In genomic region chr11:61793084-61793828, GRCh38 we compare ENCODE assay signal across 9 cellular contexts. TPM values are rescaled to one million over a fixed set of nuclear protein-coding genes. Genes with fewer than 3 reads are reported as not detected.
DNase-seq lines count a peak whose midpoint lies in the region; ATAC-seq, FAIRE-seq and TF ChIP-seq lines count a peak whose summit lies in the region.
"Had no signal": no experiment of that assay in that cellular context is flagged by ENCODE, and none has a peak within 500 bp of the region (broad histone marks: within the 10 kb centered on the region; RNA-seq: fewer than 3 reads in every experiment).

No MANE protein-coding gene starts in this region.

- H3K4me1 ChIP-seq in keratinocyte (ENCODE audit: control insufficient read depth, extremely low read depth, insufficient read depth, low read length) (peaks cover 11% of the 10 kb centered on the region), suprapubic skin (peaks cover 32% of the 10 kb centered on the region)

- no peak for FAIRE-seq in keratinocyte (lab: Jason Lieb, UNC)
- FAIRE-seq: A204.1 had no signal

- H3K9me3 ChIP-seq in keratinocyte (ENCODE audit: control insufficient read depth, low read depth, low read length) = no peaks in the 10 kb centered on the region
- no peaks in the 10 kb centered on the region for H3K9me3 ChIP-seq in suprapubic skin

- H3K4me1 Mint-ChIP-seq in activated T-helper 2 cell treated with anti-CD3 and anti-CD28 coated beads, Interferon-gamma antibody, Interleukin-2, Interleukin-4, amounts not matched to agents 10 μg/mL and 5 μg/mL and 100 μg/mL, durations not matched to agents 14 hours and 24 hours and 36 hours (ENCODE audit: low read depth) = peaks cover 46% of the 10 kb centered on the region

- H3K9me3 Mint-ChIP-seq in activated T-helper 2 cell treated with anti-CD3 and anti-CD28 coated beads, Interferon-gamma antibody, Interleukin-2, Interleukin-4, amounts not matched to agents 10 μg/mL and 5 μg/mL and 100 μg/mL, durations not matched to agents 14 hours and 24 hours and 36 hours = no peaks in the 10 kb centered on the region

- dilution Hi-C loops in keratinocyte (cut with MboI; ENCODE audit: extremely low pct_ligation_motif_present, low sequenced_read_pairs) = no loop called here

- H3K4me3 Mint-ChIP-seq in activated T-helper 2 cell treated with anti-CD3 and anti-CD28 coated beads, Interferon-gamma antibody, Interleukin-2, Interleukin-4, amounts not matched to agents 10 μg/mL and 5 μg/mL and 100 μg/mL, durations not matched to agents 14 hours and 24 hours and 36 hours (ENCODE audit: low read depth) = peak overlapping the region; percentile 98

- H3K27ac ChIP-seq in keratinocyte (ENCODE audit: control insufficient read depth, insufficient read depth, low read length) (peak overlapping the region; percentile 100), suprapubic skin (peak overlapping the region; percentile 94)

- WGBS in suprapubic skin = 3% methylated on average over 26 of the region's 29 CpGs

- peak overlapping the region; percentile 100 for H2AFZ ChIP-seq in keratinocyte (ENCODE audit: control insufficient read depth, low read length)

- peak overlapping the region; percentile 99 for H3K27ac Mint-ChIP-seq in activated T-helper 2 cell treated with anti-CD3 and anti-CD28 coated beads, Interferon-gamma antibody, Interleukin-2, Interleukin-4, amounts not matched to agents 10 μg/mL and 5 μg/mL and 100 μg/mL, durations not matched to agents 14 hours and 24 hours and 36 hours

- peaks cover 6% of the 10 kb centered on the region for H4K20me1 ChIP-seq in keratinocyte (ENCODE audit: control insufficient read depth, extremely low read depth, insufficient read depth, low read length)

- H3K79me2 ChIP-seq in keratinocyte (ENCODE audit: control insufficient read depth, insufficient read depth, low read length) = peaks cover 64% of the 10 kb centered on the region

- peak overlapping the region; percentile 80 for H3K4me2 ChIP-seq in keratinocyte (ENCODE audit: control insufficient read depth, extremely low read depth, insufficient read depth, low read depth, low read length)

- intact Hi-C loops in activated T-helper 2 cell treated with anti-CD3 and anti-CD28 coated beads, Interferon-gamma antibody, Interleukin-2, Interleukin-4, amounts not matched to agents 10 μg/mL and 5 μg/mL and 100 μg/mL, durations not matched to agents 14 hours and 24 hours and 36 hours (cut with micrococcal nuclease) = loop anchor here (2.0 to 5.0 kb wide), 3 partner anchors 42 to 329 kb away; partner anchors contain the start of genes FADS3 and INCENP

- no peak for TF ChIP-seq POLR2A in suprapubic skin (IDR thresholded peaks at IDR 0.05)

- H3K9ac ChIP-seq in keratinocyte (ENCODE audit: control insufficient read depth, extremely low read depth, insufficient read depth, low read length) = peak overlapping the region; percentile 100

- H3K4me3 ChIP-seq in keratinocyte (ENCODE audit: control insufficient read depth in 2 of 3, extremely low read depth in 1 of 3, insufficient read depth in 2 of 3, low read depth in 1 of 3, low read length in 3 of 3) = peak overlapping the region; percentile 83 to 99 (median 95)
- H3K4me3 ChIP-seq in suprapubic skin = peak overlapping the region; percentile 68

- DNase-seq in DMS 273 (lab: John Stamatoyannopoulos, UW; ENCODE audit: unreplicated experiment) (peak; percentile 56), DMS 273 treated with DMSO at 0.1 percent for 48 hours (lab: John Stamatoyannopoulos, UW) (no peak), keratinocyte (ENCODE audit: low read depth, low spot score) (no peak), suprapubic skin (ENCODE audit: low spot score in 2 of 2) (no peak), foreskin melanocyte (no peak)
- DNase-seq in activated T-helper 2 cell treated with anti-CD3 and anti-CD28 coated beads, Interferon-gamma antibody, Interleukin-2, Interleukin-4, amounts not matched to agents 10 μg/mL and 5 μg/mL and 100 μg/mL, durations not matched to agents 14 hours and 24 hours and 36 hours (ENCODE audit: low spot score) = no peak

- H3K27me3 Mint-ChIP-seq in activated T-helper 2 cell treated with anti-CD3 and anti-CD28 coated beads, Interferon-gamma antibody, Interleukin-2, Interleukin-4, amounts not matched to agents 10 μg/mL and 5 μg/mL and 100 μg/mL, durations not matched to agents 14 hours and 24 hours and 36 hours (ENCODE audit: low read depth) = no peaks in the 10 kb centered on the region

- H3K9me1 ChIP-seq in keratinocyte (ENCODE audit: control insufficient read depth, extremely low read depth, insufficient read depth, low read length) = no peaks in the 10 kb centered on the region

- ATAC-seq in HG03139 (IDR thresholded peaks at IDR 0.05; ENCODE audit: unreplicated experiment) (peak; percentile 28), HG03196 (IDR thresholded peaks at IDR 0.05; ENCODE audit: unreplicated experiment) (no peak)

- H3K36me3 ChIP-seq in keratinocyte (ENCODE audit: control insufficient read depth in 2 of 2, extremely low read depth in 1 of 2, insufficient read depth in 2 of 2, low read length in 2 of 2) (peaks cover 18 to 26% of the 10 kb centered on the region in 2 experiments), suprapubic skin (peaks cover 32% of the 10 kb centered on the region)

- H3K27me3 ChIP-seq in keratinocyte (ENCODE audit: control insufficient read depth, extremely low read depth, insufficient read depth, low read length) (no peaks in the 10 kb centered on the region), suprapubic skin (no peaks in the 10 kb centered on the region)

- H3K36me3 Mint-ChIP-seq in activated T-helper 2 cell treated with anti-CD3 and anti-CD28 coated beads, Interferon-gamma antibody, Interleukin-2, Interleukin-4, amounts not matched to agents 10 μg/mL and 5 μg/mL and 100 μg/mL, durations not matched to agents 14 hours and 24 hours and 36 hours (ENCODE audit: low read depth) = peaks cover 67% of the 10 kb centered on the region

- no peak for TF ChIP-seq CTCF in keratinocyte (optimal IDR thresholded peaks at IDR 0.05 in 1 of 3, IDR thresholded peaks at IDR 0.05 in 1 of 3, conservative IDR thresholded peaks at IDR 0.05 in 1 of 3; ENCODE audit: extremely low read depth in 1 of 3, insufficient read depth in 2 of 3, low read length in 3 of 3)
- TF ChIP-seq CTCF in suprapubic skin (IDR thresholded peaks at IDR 0.05) = no peak

- TF ChIP-seq EP300 in suprapubic skin (IDR thresholded peaks at IDR 0.05) = no peak

RNA-seq across cellular contexts. Expression of gene FEN1, which starts 0.5 kb away (rescaled TPM):
- 130 and 131 TPM in 2 replicates for total RNA-seq in activated T-helper 2 cell treated with anti-CD3 and anti-CD28 coated beads, Interferon-gamma antibody, Interleukin-2, Interleukin-4, amounts not matched to agents 10 μg/mL and 5 μg/mL and 100 μg/mL, durations not matched to agents 14 hours and 24 hours and 36 hours
- polyA plus RNA-seq in keratinocyte = 10.0 to 26.7 TPM (median 25.8 TPM) in 3 replicates
- polyA plus RNA-seq in keratinocyte (2011; ENCODE audit: low read depth) = 7.0 TPM
- polyA plus RNA-seq in keratinocyte (2011; cell fraction: cytosol; rRNA removed) = 8.0 and 9.4 TPM in 2 replicates
- 10.1 and 10.5 TPM in 2 replicates for polyA plus RNA-seq in keratinocyte (2011; cell fraction: nucleus; rRNA removed)
- polyA plus RNA-seq in keratinocyte (2012; ENCODE audit: low replicate concordance) = 5.0 and 29.4 TPM in 2 replicates
- polyA minus RNA-seq in keratinocyte = 10.8 to 24.8 TPM (median 19.8 TPM) in 3 replicates
- polyA minus RNA-seq in keratinocyte (2011; cell fraction: cytosol; rRNA and poly(A)+ RNA removed) = 8.6 TPM
- 8.4 and 9.7 TPM in 2 replicates for polyA minus RNA-seq in keratinocyte (2011; cell fraction: nucleus; rRNA and poly(A)+ RNA removed)
- 10 to 100 TPM in 2 of 4 donors, 1 to 10 TPM in 2; 6.9 to 14.0 (median 9.2) TPM for total RNA-seq in suprapubic skin

RNA-seq across cellular contexts. Expression of gene TMEM258, which starts 0.9 kb away (rescaled TPM):
- total RNA-seq in activated T-helper 2 cell treated with anti-CD3 and anti-CD28 coated beads, Interferon-gamma antibody, Interleukin-2, Interleukin-4, amounts not matched to agents 10 μg/mL and 5 μg/mL and 100 μg/mL, durations not matched to agents 14 hours and 24 hours and 36 hours = 187 and 192 TPM in 2 replicates
- polyA plus RNA-seq in keratinocyte = 188 to 324 TPM (median 249 TPM) in 3 replicates
- polyA plus RNA-seq in keratinocyte (2011; ENCODE audit: low read depth) = 8.9 TPM
- 175 and 222 TPM in 2 replicates for polyA plus RNA-seq in keratinocyte (2011; cell fraction: cytosol; rRNA removed)
- 55.4 and 64.3 TPM in 2 replicates for polyA plus RNA-seq in keratinocyte (2011; cell fraction: nucleus; rRNA removed)
- polyA plus RNA-seq in keratinocyte (2012; ENCODE audit: low replicate concordance) = 256 and 286 TPM in 2 replicates
- polyA minus RNA-seq in keratinocyte = 95.2 to 174 TPM (median 118 TPM) in 3 replicates
- 161 TPM for polyA minus RNA-seq in keratinocyte (2011; cell fraction: cytosol; rRNA and poly(A)+ RNA removed)
- polyA minus RNA-seq in keratinocyte (2011; cell fraction: nucleus; rRNA and poly(A)+ RNA removed) = 21.3 and 21.8 TPM in 2 replicates
- total RNA-seq in suprapubic skin = 10 to 100 TPM; 29.7 to 44.8 (median 35.9) TPM

RNA-seq across cellular contexts. Expression of gene FADS1, which starts 23.5 kb away (rescaled TPM):
- total RNA-seq in activated T-helper 2 cell treated with anti-CD3 and anti-CD28 coated beads, Interferon-gamma antibody, Interleukin-2, Interleukin-4, amounts not matched to agents 10 μg/mL and 5 μg/mL and 100 μg/mL, durations not matched to agents 14 hours and 24 hours and 36 hours = 114 and 116 TPM in 2 replicates
- polyA plus RNA-seq in keratinocyte = 19.0 to 34.0 TPM (median 32.0 TPM) in 3 replicates
- 1.1 TPM for polyA plus RNA-seq in keratinocyte (2011; ENCODE audit: low read depth)
- 12.4 and 14.9 TPM in 2 replicates for polyA plus RNA-seq in keratinocyte (2011; cell fraction: cytosol; rRNA removed)
- 13.5 and 15.2 TPM in 2 replicates for polyA plus RNA-seq in keratinocyte (2011; cell fraction: nucleus; rRNA removed)
- 1.1 and 21.8 TPM in 2 replicates for polyA plus RNA-seq in keratinocyte (2012; ENCODE audit: low replicate concordance)
- 25.3 to 40.2 TPM (median 32.8 TPM) in 3 replicates for polyA minus RNA-seq in keratinocyte
- 24.4 TPM for polyA minus RNA-seq in keratinocyte (2011; cell fraction: cytosol; rRNA and poly(A)+ RNA removed)
- 14.0 and 19.5 TPM in 2 replicates for polyA minus RNA-seq in keratinocyte (2011; cell fraction: nucleus; rRNA and poly(A)+ RNA removed)
- 10 to 100 TPM; 16.4 to 69.6 (median 46.6) TPM for total RNA-seq in suprapubic skin

RNA-seq across cellular contexts. Expression of gene FADS2, which starts 34.8 kb away (rescaled TPM):
- total RNA-seq in activated T-helper 2 cell treated with anti-CD3 and anti-CD28 coated beads, Interferon-gamma antibody, Interleukin-2, Interleukin-4, amounts not matched to agents 10 μg/mL and 5 μg/mL and 100 μg/mL, durations not matched to agents 14 hours and 24 hours and 36 hours = 366 and 381 TPM in 2 replicates
- polyA plus RNA-seq in keratinocyte = 175 to 319 TPM (median 196 TPM) in 3 replicates
- 1.8 TPM for polyA plus RNA-seq in keratinocyte (2011; ENCODE audit: low read depth)
- 110 and 129 TPM in 2 replicates for polyA plus RNA-seq in keratinocyte (2011; cell fraction: cytosol; rRNA removed)
- polyA plus RNA-seq in keratinocyte (2011; cell fraction: nucleus; rRNA removed) = 233 and 240 TPM in 2 replicates
- 5.2 and 239 TPM in 2 replicates for polyA plus RNA-seq in keratinocyte (2012; ENCODE audit: low replicate concordance)
- 429 to 676 TPM (median 455 TPM) in 3 replicates for polyA minus RNA-seq in keratinocyte
- 153 TPM for polyA minus RNA-seq in keratinocyte (2011; cell fraction: cytosol; rRNA and poly(A)+ RNA removed)
- 130 and 142 TPM in 2 replicates for polyA minus RNA-seq in keratinocyte (2011; cell fraction: nucleus; rRNA and poly(A)+ RNA removed)
- 100 to 1,000 TPM; 130 to 455 (median 327) TPM for total RNA-seq in suprapubic skin

RNA-seq across cellular contexts. Expression of gene MYRF, which starts 40.8 kb away (rescaled TPM):
- total RNA-seq in activated T-helper 2 cell treated with anti-CD3 and anti-CD28 coated beads, Interferon-gamma antibody, Interleukin-2, Interleukin-4, amounts not matched to agents 10 μg/mL and 5 μg/mL and 100 μg/mL, durations not matched to agents 14 hours and 24 hours and 36 hours = 1.8 and 2.6 TPM in 2 replicates
- polyA plus RNA-seq in keratinocyte = 0.14 to 0.24 TPM (median 0.24 TPM) in 3 replicates
- polyA plus RNA-seq in keratinocyte (2011; ENCODE audit: low read depth) = 0.07 TPM
- polyA plus RNA-seq in keratinocyte (2011; cell fraction: cytosol; rRNA removed) = 0.13 and 0.17 TPM in 2 replicates
- 0.50 and 0.79 TPM in 2 replicates for polyA plus RNA-seq in keratinocyte (2011; cell fraction: nucleus; rRNA removed)
- 0.24 and 0.39 TPM in 2 replicates for polyA plus RNA-seq in keratinocyte (2012; ENCODE audit: low replicate concordance)
- 0.19 to 1.1 TPM (median 0.20 TPM) in 3 replicates for polyA minus RNA-seq in keratinocyte
- polyA minus RNA-seq in keratinocyte (2011; cell fraction: cytosol; rRNA and poly(A)+ RNA removed) = 0.96 TPM
- polyA minus RNA-seq in keratinocyte (2011; cell fraction: nucleus; rRNA and poly(A)+ RNA removed) = 0.47 and 0.53 TPM in 2 replicates
- total RNA-seq in suprapubic skin = 1 to 10 TPM in 1 of 4 donors, under 1 TPM in 3; 0.24 to 2.8 (median 0.83) TPM
